ENCODE assay signal across 8 cellular contexts in the genomic region with DNA sequence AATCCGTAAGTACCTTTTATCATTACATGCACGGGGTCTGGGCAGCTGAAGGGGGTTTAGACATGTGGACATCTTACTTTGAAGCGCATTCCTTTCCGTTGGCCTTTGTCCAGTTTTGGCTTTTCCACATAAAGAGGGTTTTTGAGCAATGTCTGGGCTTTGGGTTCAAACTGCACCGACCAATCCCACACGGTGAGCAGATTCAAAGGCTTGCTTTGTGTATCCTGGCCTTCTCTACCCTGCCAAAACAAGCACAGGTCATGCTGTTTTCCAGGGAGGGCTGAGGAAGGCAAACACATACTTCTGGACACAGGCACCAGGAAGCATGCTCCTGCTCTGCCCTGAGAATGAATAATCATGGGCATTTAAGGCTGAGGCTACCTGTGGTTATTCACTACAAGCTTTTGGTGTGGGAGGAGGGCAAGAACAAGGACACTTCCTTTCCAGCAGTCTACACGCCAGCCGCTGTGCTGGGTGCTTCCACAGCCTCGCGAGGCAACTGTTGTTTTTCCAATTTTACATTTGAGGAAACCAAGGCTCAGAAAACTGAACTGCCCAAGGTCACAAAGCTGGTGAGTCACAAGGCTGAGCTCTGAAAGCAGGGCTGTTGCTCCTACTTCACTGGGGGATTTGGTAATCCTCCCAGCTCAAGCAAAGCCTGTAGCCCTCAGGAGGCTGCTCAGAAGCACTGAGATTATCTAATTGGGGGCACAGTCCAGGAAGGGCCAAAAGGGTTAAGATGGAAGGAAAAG. TPM values are rescaled to one million over a fixed set of nuclear protein-coding genes. Genes with fewer than 3 reads are reported as not detected.
DNase-seq lines count a peak whose midpoint lies in the region; ATAC-seq and TF ChIP-seq lines count a peak whose summit lies in the region.

No MANE protein-coding gene starts in this region.

- H3K36me3 ChIP-seq in HUES48 (ENCODE audit: control insufficient read depth, insufficient read depth, low read length), result peaks cover 90% of the 10 kb centered on the region
- peaks cover 0 to 32% of the 10 kb centered on the region in 2 donors for H3K36me3 ChIP-seq in adrenal gland (replicated peaks in 1 of 2)
- peaks cover 22 to 68% (median 66%) of the 10 kb centered on the region in 4 donors for H3K36me3 ChIP-seq in stomach

- no peaks in the 10 kb centered on the region for H3K9me3 Mint-ChIP-seq in T-cell

- 0 out of 2 replicates have a peak, but pooled peaks cover 3% of the 10 kb centered on the region for H3K4me1 ChIP-seq in HUES48 (ENCODE audit: control insufficient read depth, insufficient read depth, low read length)
- H3K4me1 ChIP-seq in adrenal gland (replicated peaks in 1 of 2), result peaks cover 19 to 33% of the 10 kb centered on the region in 2 donors
- H3K4me1 ChIP-seq in stomach, result peaks cover 30 to 62% (median 44%) of the 10 kb centered on the region in 4 donors

- H3K36me3 Mint-ChIP-seq in T-cell, result peaks cover 38% of the 10 kb centered on the region

- H3K4me1 Mint-ChIP-seq in T-cell, result peaks cover 5 to 7% (median 5%) of the 10 kb centered on the region in 3 donors

- no peak for TF ChIP-seq EP300 in stomach (IDR thresholded peaks at IDR 0.05)

- TF ChIP-seq POLR2A in adrenal gland (IDR thresholded peaks at IDR 0.05), result peak in 1 of 2 donors; percentile 33
- TF ChIP-seq POLR2A in stomach (IDR thresholded peaks at IDR 0.05), result no peak

- CTCF ChIA-PET in T-cell (lab: Charles Lee), result interaction anchor here (0.9 to 5.4 kb wide), 5 partner anchors 96 to 379 kb away, joined by 3 to 48 read pairs (median 7); no protein-coding TSS in a partner anchor

- H3K27me3 ChIP-seq in HUES48 (ENCODE audit: control insufficient read depth, insufficient read depth, low read length), result no peaks in the 10 kb centered on the region
- H3K27me3 ChIP-seq in adrenal gland, result no peaks in the 10 kb centered on the region
- no peaks in the 10 kb centered on the region for H3K27me3 ChIP-seq in stomach

- TF ChIP-seq CTCF in adrenal gland (IDR thresholded peaks at IDR 0.05) (no peak), stomach (IDR thresholded peaks at IDR 0.05) (no peak)

- intact Hi-C loops in adrenal gland (cut with DNase I), result loop anchor here (2.0 to 10.0 kb wide), 3 partner anchors 93 to 381 kb away; no protein-coding TSS in a partner anchor
- intact Hi-C loops in stomach (cut with DNase I; ENCODE audit: low total_unique reads), result loop anchor here (10.0 kb wide), 1 partner anchor 91 kb away; no protein-coding TSS in a partner anchor

- ATAC-seq in T-cell (replicated peaks in 1 of 4), result no peak
- no peak for ATAC-seq in HG03097 (IDR thresholded peaks at IDR 0.05; ENCODE audit: low FRiP score, unreplicated experiment)
- ATAC-seq in HG02759 (IDR thresholded peaks at IDR 0.05; ENCODE audit: unreplicated experiment), result no peak

- WGBS in adrenal gland, 4 donors, result 42 to 56% (median 45%) methylated on average over 9 to 10 of the region's 10 CpGs
- 26 to 44% (median 35%) methylated on average over 10 of the region's 10 CpGs for WGBS in stomach, 5 donors

- H3K9me3 ChIP-seq in HUES48 (ENCODE audit: control insufficient read depth, insufficient read depth, low read length) (no peaks in the 10 kb centered on the region), adrenal gland (replicated peaks in 1 of 3) (no peaks in the 10 kb centered on the region), stomach (no peaks in the 10 kb centered on the region)

- POLR2A ChIA-PET in T-cell (lab: Charles Lee), result interaction anchor here in 1 of 2 donors (0.5 kb wide), 1 partner anchor 10 kb away, joined by 3 read pairs; no protein-coding TSS in a partner anchor

- no peak overlapping the region for H3K9ac ChIP-seq in HUES48 (ENCODE audit: low read depth, low read length)

- DNase-seq in adrenal gland (peak; percentile 58 to 79 (median 74)), hepatic stellate cell (ENCODE audit: low spot score) (peak; percentile 37), stomach (peak; percentile 76), NCI-H510A treated with DMSO at 0.1 percent for 48 hours (lab: John Stamatoyannopoulos, UW) (no peak), T-cell (no peak)

- H3K27ac ChIP-seq in HUES48 (ENCODE audit: low read depth, low read length), result peak overlapping the region; percentile 8
- peak overlapping the region; percentile 20 to 89 (median 69) for H3K27ac ChIP-seq in adrenal gland
- peak overlapping the region; percentile 81 to 94 (median 82) for H3K27ac ChIP-seq in stomach

- H3K27me3 Mint-ChIP-seq in T-cell, result no peaks in the 10 kb centered on the region

- H3K4me3 ChIP-seq in HUES48 (ENCODE audit: low read depth, low read length) (no peak overlapping the region), adrenal gland (peak overlapping the region in 1 of 4 donors; percentile 10), stomach (no peak overlapping the region)

- no peak overlapping the region for H3K4me3 Mint-ChIP-seq in T-cell

- peak overlapping the region in 1 of 2 donors; percentile 7 for H3K27ac Mint-ChIP-seq in T-cell

RNA-seq across cellular contexts. Expression of a gene that starts 59.8 kb away (rescaled TPM):
- total RNA-seq in adrenal gland, result 100 to 1,000 TPM in 2 of 8 donors, 10 to 100 TPM in 6; 62.2 to 206 (median 87.6) TPM
- polyA plus RNA-seq in adrenal gland, result 10 to 100 TPM; 27.8 to 61.6 (median 30.4) TPM
- total RNA-seq in stomach, result 100 to 1,000 TPM in 2 of 5 donors, 10 to 100 TPM in 3; 47.8 to 171 (median 94.3) TPM
- polyA plus RNA-seq in stomach, result 10 to 100 TPM; 38.3 to 95.6 (median 50.4) TPM
- total RNA-seq in T-cell, result 10 to 100 TPM; 49.3 to 87.6 (median 73.8) TPM

Comparison
In these comparisons a context has a peak if more than half of its experiments do, and no peak if none do; other contexts are left out.
1. H3K27ac ChIP-seq: peak in every context shown above with its lines; median percentile 82 in stomach; 69 in adrenal gland; 8 in HUES48.
2. DNase-seq: peak in adrenal gland (7 of 7), hepatic stellate cell (single experiment) and stomach (single experiment); none in NCI-H510A treated with DMSO at 0.1 percent for 48 hours (single experiment) and T-cell (0 of 34).